8 cellular contexts compared by ENCODE assay signal in the genomic region with DNA sequence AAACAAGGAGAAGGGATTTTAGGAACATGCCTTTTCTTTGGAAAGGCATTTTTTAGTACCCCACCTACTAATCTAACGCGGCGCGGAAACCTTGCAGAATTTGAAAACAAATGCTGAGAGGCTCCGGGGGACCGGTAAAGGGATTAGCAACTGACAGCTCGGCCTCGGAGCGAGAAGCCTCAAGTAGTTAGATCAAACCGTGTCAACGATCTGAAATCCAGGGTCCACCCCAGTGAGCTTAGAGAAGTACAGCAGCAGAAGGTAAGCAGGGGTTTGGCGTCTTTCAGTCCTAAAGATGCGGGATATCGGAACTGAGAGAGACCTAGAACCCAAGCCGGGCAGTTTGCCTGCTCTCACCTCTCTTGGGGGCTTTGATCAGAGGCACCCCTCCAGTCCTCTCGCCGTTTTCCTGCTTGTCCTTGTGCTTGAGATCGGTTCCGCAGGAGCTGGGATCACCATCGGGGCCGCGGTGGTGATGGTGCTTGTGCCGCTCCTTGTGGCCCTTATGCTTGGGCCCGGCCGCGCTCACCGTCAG. TPM values are rescaled to one million over a fixed set of nuclear protein-coding genes. Genes with fewer than 3 reads are reported as not detected.
DNase-seq lines count a peak whose midpoint lies in the region; ATAC-seq, FAIRE-seq and TF ChIP-seq lines count a peak whose summit lies in the region.

No MANE protein-coding gene starts in this region.

- H3K4ac ChIP-seq in neuronal stem cell (ENCODE audit: low read length) = no peak overlapping the region

- H3K14ac ChIP-seq in neuronal stem cell (ENCODE audit: low read length) = peak overlapping the region; percentile 99

- WGBS in neuronal stem cell (ENCODE audit: extremely low coverage in 2 of 2, insufficient read length in 2 of 2, insufficient replicate concordance in 1 of 2), 2 donors = no CpG with 5 or more reads among the region's 27 CpGs

- no peak for TF ChIP-seq POLR2A in GM12891 (IDR thresholded peaks at IDR 0.05; ENCODE audit: low read depth, low read length)

- TF ChIP-seq CTCF in foreskin keratinocyte (conservative IDR thresholded peaks at IDR 0.05) = no peak

- peak overlapping the region; percentile 96 for H3K9ac ChIP-seq in neuronal stem cell (ENCODE audit: low read depth, low read length, poor library complexity)

- H4K91ac ChIP-seq in neuronal stem cell (ENCODE audit: low read depth, low read length, poor library complexity) = no peak overlapping the region

- no peak overlapping the region for H2BK15ac ChIP-seq in neuronal stem cell (ENCODE audit: low read length)

- H3K36me3 Mint-ChIP-seq in activated T-cell treated with anti-CD3 and anti-CD28 coated beads, Interleukin-2, amount 50 U/mL, for 4 hours (ENCODE audit: insufficient read depth) = peaks cover 6% of the 10 kb centered on the region

- DNase-seq in DMS53 treated with DMSO at 0.1 percent for 48 hours (lab: John Stamatoyannopoulos, UW; ENCODE audit: unreplicated experiment) (peak; percentile 15), NAMALWA (ENCODE audit: low spot score) (peak; percentile 67), foreskin keratinocyte (peak in 1 of 2 donors; percentile 30), neuronal stem cell (ENCODE audit: low spot score) (peak; percentile 44), cortex of kidney (lab: John Stamatoyannopoulos, UW) (no peak), GM12891 (ENCODE audit: insufficient read length, low spot score) (no peak)
- DNase-seq in activated T-cell treated with anti-CD3 and anti-CD28 coated beads, Interleukin-2, amount 50 U/mL, for 4 hours = peak; percentile 10

- H3K4me1 ChIP-seq in foreskin keratinocyte (peaks cover 19% of the 10 kb centered on the region), neuronal stem cell (ENCODE audit: control insufficient read depth in 2 of 2, insufficient read depth in 1 of 2, low read depth in 1 of 2, low read length in 2 of 2) (peaks cover 1 to 4% of the 10 kb centered on the region in 2 donors)

- H3K4me2 ChIP-seq in neuronal stem cell (ENCODE audit: insufficient read depth, low read length, poor library complexity, severe bottlenecking) = peak overlapping the region; percentile 35

- peak overlapping the region; percentile 7 for H3K27ac ChIP-seq in foreskin keratinocyte
- H3K27ac ChIP-seq in neuronal stem cell (replicated peaks; ENCODE audit: low read length) = peak overlapping the region; percentile 82

- H2BK120ac ChIP-seq in neuronal stem cell (ENCODE audit: low read depth, low read length) = no peak overlapping the region

- H3K36me3 ChIP-seq in neuronal stem cell (replicated peaks in 1 of 2; ENCODE audit: control insufficient read depth in 2 of 2, insufficient read depth in 2 of 2, low read length in 2 of 2) = peaks cover 0 to 14% of the 10 kb centered on the region in 2 donors

- peak overlapping the region; percentile 95 for H2AFZ ChIP-seq in neuronal stem cell (ENCODE audit: low read length)

- no peaks in the 10 kb centered on the region for H3K27me3 Mint-ChIP-seq in activated T-cell treated with anti-CD3 and anti-CD28 coated beads, Interleukin-2, amount 50 U/mL, for 4 hours (ENCODE audit: low read depth)

- H2BK12ac ChIP-seq in neuronal stem cell (ENCODE audit: low read length) = no peak overlapping the region

- H3K4me3 Mint-ChIP-seq in activated T-cell treated with anti-CD3 and anti-CD28 coated beads, Interleukin-2, amount 50 U/mL, for 4 hours = peak overlapping the region; percentile 97

- H3K9me3 ChIP-seq in neuronal stem cell (replicated peaks in 1 of 2; ENCODE audit: control insufficient read depth in 2 of 2, insufficient read depth in 1 of 2, low read depth in 1 of 2, low read length in 2 of 2) = peaks cover 0 to 13% of the 10 kb centered on the region in 2 donors

- peak overlapping the region; percentile 21 for H4K8ac ChIP-seq in neuronal stem cell (ENCODE audit: low read depth, low read length)

- peak overlapping the region; percentile 89 for H2AK5ac ChIP-seq in neuronal stem cell (ENCODE audit: low read depth, low read length)

- H3K27me3 ChIP-seq in foreskin keratinocyte = no peaks in the 10 kb centered on the region
- no peaks in the 10 kb centered on the region for H3K27me3 ChIP-seq in neuronal stem cell (ENCODE audit: control insufficient read depth in 3 of 3, insufficient read depth in 3 of 3, low read depth in 1 of 3, low read length in 3 of 3)

- peak overlapping the region; percentile 96 for H3K23ac ChIP-seq in neuronal stem cell (ENCODE audit: low read depth, low read length, poor library complexity)

- peak overlapping the region; percentile 92 to 100 for H3K4me3 ChIP-seq in neuronal stem cell (ENCODE audit: low read length in 2 of 2)

- H3K9me3 Mint-ChIP-seq in activated T-cell treated with anti-CD3 and anti-CD28 coated beads, Interleukin-2, amount 50 U/mL, for 4 hours = no peaks in the 10 kb centered on the region

- no peak for FAIRE-seq in GM12891 (lab: Jason Lieb, UNC)

- peak; percentile 30 for ATAC-seq in GM21529 (IDR thresholded peaks at IDR 0.05; ENCODE audit: unreplicated experiment)
- ATAC-seq in activated T-cell treated with anti-CD3 and anti-CD28 coated beads, Interleukin-2, amount 50 U/mL, for 4 hours = peak in 1 of 2 donors; percentile 38
- peak; percentile 43 for ATAC-seq in foreskin keratinocyte

- peaks cover 34% of the 10 kb centered on the region for H3K4me1 Mint-ChIP-seq in activated T-cell treated with anti-CD3 and anti-CD28 coated beads, Interleukin-2, amount 50 U/mL, for 4 hours (ENCODE audit: low read depth)

- H3K18ac ChIP-seq in neuronal stem cell (ENCODE audit: low read length) = peak overlapping the region; percentile 78

- H3K79me1 ChIP-seq in neuronal stem cell (ENCODE audit: low read depth, low read length) = peaks cover 6% of the 10 kb centered on the region

- no peak overlapping the region for H2BK5ac ChIP-seq in neuronal stem cell (ENCODE audit: low read length)

TF ChIP-seq in GM12891, 5 proteins besides CTCF, POLR2A, EP300 and RAD21:
- TF ChIP-seq POU2F2 (IDR thresholded peaks at IDR 0.05; ENCODE audit: low read depth, low read length) (no peak; the same call in 1 of the 2 replicates), POLR2AphosphoS5 (IDR thresholded peaks at IDR 0.05; ENCODE audit: low read depth, low read length) (no peak), TAF1 (IDR thresholded peaks at IDR 0.05; ENCODE audit: low read depth, low read length) (no peak), PAX5 (IDR thresholded peaks at IDR 0.05; ENCODE audit: insufficient read depth, low read length, severe bottlenecking) (no peak), SPI1 (IDR thresholded peaks at IDR 0.05; ENCODE audit: low read depth, low read length) (no peak)

RNA-seq across cellular contexts. Expression of a gene that starts 0.9 kb away (rescaled TPM):
- 10 to 100 TPM; 15.4 to 20.2 (median 17.2) TPM for total RNA-seq in activated T-cell treated with anti-CD3 and anti-CD28 coated beads, Interleukin-2, amount 50 U/mL, for 4 hours
- 11.7 and 12.3 TPM in 2 replicates for total RNA-seq in foreskin keratinocyte
- polyA plus RNA-seq in foreskin keratinocyte = 2.0 and 2.5 TPM in 2 replicates
- polyA plus RNA-seq in neuronal stem cell (2013, experiment 1 of 2) = 16.0 TPM
- 17.4 TPM for polyA plus RNA-seq in neuronal stem cell (2013, experiment 2 of 2)
- polyA plus RNA-seq in GM12891 (2012; ENCODE audit: low read depth, missing spikeins) = 7.6 TPM

RNA-seq across cellular contexts. Expression of a gene that starts 52.1 kb away (rescaled TPM):
- total RNA-seq in activated T-cell treated with anti-CD3 and anti-CD28 coated beads, Interleukin-2, amount 50 U/mL, for 4 hours = 10 to 100 TPM in 1 of 3 donors, 1 to 10 TPM in 2; 9.1 to 10.9 (median 9.9) TPM
- 12.0 and 13.5 TPM in 2 replicates for total RNA-seq in foreskin keratinocyte
- 5.9 and 6.3 TPM in 2 replicates for polyA plus RNA-seq in foreskin keratinocyte
- 35.9 TPM for polyA plus RNA-seq in neuronal stem cell (2013, experiment 1 of 2)
- 36.6 TPM for polyA plus RNA-seq in neuronal stem cell (2013, experiment 2 of 2)
- 14.1 TPM for polyA plus RNA-seq in GM12891 (2012; ENCODE audit: low read depth, missing spikeins)

Comparison
In these comparisons a context has a peak if more than half of its experiments do, and no peak if none do; other contexts are left out.
1. DNase-seq: peak in DMS53 treated with DMSO at 0.1 percent for 48 hours (single experiment), NAMALWA (single experiment), activated T-cell treated with anti-CD3 and anti-CD28 coated beads, Interleukin-2, amount 50 U/mL, for 4 hours (single experiment) and neuronal stem cell (single experiment); none in cortex of kidney (single experiment) and GM12891 (single experiment).